ENCODE assay signal across 8 cellular contexts in the genomic region with DNA sequence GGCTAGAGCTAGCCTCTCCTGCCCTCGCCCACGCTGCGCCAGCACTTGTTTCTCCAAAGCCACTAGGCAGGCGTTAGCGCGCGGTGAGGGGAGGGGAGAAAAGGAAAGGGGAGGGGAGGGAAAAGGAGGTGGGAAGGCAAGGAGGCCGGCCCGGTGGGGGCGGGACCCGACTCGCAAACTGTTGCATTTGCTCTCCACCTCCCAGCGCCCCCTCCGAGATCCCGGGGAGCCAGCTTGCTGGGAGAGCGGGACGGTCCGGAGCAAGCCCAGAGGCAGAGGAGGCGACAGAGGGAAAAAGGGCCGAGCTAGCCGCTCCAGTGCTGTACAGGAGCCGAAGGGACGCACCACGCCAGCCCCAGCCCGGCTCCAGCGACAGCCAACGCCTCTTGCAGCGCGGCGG. TPM values are rescaled to one million over a fixed set of nuclear protein-coding genes. Genes with fewer than 3 reads are reported as not detected.
DNase-seq lines count a peak whose midpoint lies in the region; ATAC-seq and TF ChIP-seq lines count a peak whose summit lies in the region.

Gene AR (plus strand): TSS at position 204 of the 400 bp plus-strand sequence. CDS start 1,126 bp downstream, outside the sequence.

- TF ChIP-seq POLR2A in heart left ventricle (IDR thresholded peaks at IDR 0.05): peak in 1 of 2 donors; percentile 30

- H3K27me3 ChIP-seq in heart left ventricle: peaks cover 0 to 57% (median 0%) of the 10 kb centered on the region in 9 donors

- peaks cover 0 to 5% (median 0%) of the 10 kb centered on the region in 3 donors for H3K9me3 Mint-ChIP-seq in T-cell
- H3K9me3 Mint-ChIP-seq in activated naive CD4-positive, alpha-beta T cell treated with anti-CD3 and anti-CD28 coated beads, Interleukin-2, amount 50 U/mL, for 72 hours: peaks cover 5% of the 10 kb centered on the region in 2 donors

- peaks cover 5 to 6% (median 6%) of the 10 kb centered on the region in 3 donors for H3K4me1 Mint-ChIP-seq in T-cell

- intact Hi-C loops in heart left ventricle (cut with DNase I) (loop anchor here in 4 of 10 donors (2.0 to 10.0 kb wide), 3 partner anchors 175 to 249 kb away; no protein-coding TSS in a partner anchor), posterior cingulate gyrus (cut with DNase I) (no loop called here)

- peaks cover 0 to 5% (median 0%) of the 10 kb centered on the region in 12 donors for H3K4me1 ChIP-seq in heart left ventricle

- H3K27me3 Mint-ChIP-seq in T-cell: peaks cover 32 to 38% of the 10 kb centered on the region in 2 donors

- no peak for TF ChIP-seq CTCF in heart left ventricle (IDR thresholded peaks at IDR 0.05)

- ATAC-seq in T-cell (replicated peaks in 1 of 4) (no peak), heart left ventricle (peak; percentile 52 to 82 (median 74)), GM21717 (IDR thresholded peaks at IDR 0.05; ENCODE audit: unreplicated experiment) (no peak)
- no peak for ATAC-seq in activated naive CD4-positive, alpha-beta T cell treated with anti-CD3 and anti-CD28 coated beads, Interleukin-2, amount 50 U/mL, for 72 hours

- no peaks in the 10 kb centered on the region for H3K36me3 ChIP-seq in heart left ventricle

- H3K4me3 Mint-ChIP-seq in T-cell: peak within 1 kb of the TSS; percentile 28 to 72 (median 39)

- CTCF ChIA-PET in T-cell (lab: Charles Lee): no interaction called here

- DNase-seq in ELR (ENCODE audit: low read depth) (peak; percentile 69), T-cell (no peak), heart left ventricle (peak; percentile 66 to 81 (median 76)), posterior cingulate gyrus (peak in 9 of 10 donors; percentile 4 to 84 (median 22)), GM19240 (ENCODE audit: insufficient read length, low spot score) (no peak)
- no peak for DNase-seq in effector CD4-positive, alpha-beta T cell
- no peak for DNase-seq in activated naive CD4-positive, alpha-beta T cell treated with anti-CD3 and anti-CD28 coated beads, Interleukin-2, amount 50 U/mL, for 72 hours (ENCODE audit: low spot score in 2 of 2)

- H3K9me3 ChIP-seq in heart left ventricle: peaks cover 0 to 6% (median 0%) of the 10 kb centered on the region in 12 donors

- no peaks in the 10 kb centered on the region for H3K36me3 Mint-ChIP-seq in T-cell
- H3K36me3 Mint-ChIP-seq in activated naive CD4-positive, alpha-beta T cell treated with anti-CD3 and anti-CD28 coated beads, Interleukin-2, amount 50 U/mL, for 72 hours: no peaks in the 10 kb centered on the region

- H3K4me3 ChIP-seq in heart left ventricle: peak within 1 kb of the TSS; percentile 3 to 63 (median 54)

- WGBS in heart left ventricle, 4 donors: 0 to 35% (median 13%) methylated on average over 23 to 30 of the region's 30 CpGs

- POLR2A ChIA-PET in T-cell (lab: Charles Lee): no interaction called here

- H3K27ac ChIP-seq in heart left ventricle: peak within 1 kb of the TSS in 10 of 12 donors; percentile 43 to 79 (median 66)

- no peak within 1 kb of the TSS for H3K27ac Mint-ChIP-seq in T-cell
- H3K27ac Mint-ChIP-seq in activated naive CD4-positive, alpha-beta T cell treated with anti-CD3 and anti-CD28 coated beads, Interleukin-2, amount 50 U/mL, for 72 hours: no peak within 1 kb of the TSS

RNA-seq across cellular contexts. Expression of gene AR, which starts in this region (rescaled TPM):
- total RNA-seq in T-cell: under 1 TPM; 0.14 to 0.40 (median 0.32) TPM
- total RNA-seq in heart left ventricle: 10 to 100 TPM in 8 of 9 donors, 1 to 10 TPM in 1; 9.5 to 30.1 (median 20.1) TPM
- polyA plus RNA-seq in heart left ventricle: 1 to 10 TPM; 3.0 to 3.4 TPM
- not detected for total RNA-seq in activated naive CD4-positive, alpha-beta T cell treated with anti-CD3 and anti-CD28 coated beads, Interleukin-2, amount 50 U/mL, for 72 hours

Comparison
In these comparisons a context has a peak if more than half of its experiments do, and no peak if none do; other contexts are left out.
1. RNA of gene AR (total RNA-seq): 9.5 to 30.1 TPM in heart left ventricle; 0.14 to 0.40 TPM in T-cell and not detected in activated naive CD4-positive, alpha-beta T cell treated with anti-CD3 and anti-CD28 coated beads, Interleukin-2, amount 50 U/mL, for 72 hours; every median in the first group is over 4 times any median in the second.
2. DNase-seq: peak in ELR (single experiment), heart left ventricle (5 of 5) and posterior cingulate gyrus (9 of 10); none in T-cell (0 of 34), effector CD4-positive, alpha-beta T cell (single experiment), activated naive CD4-positive, alpha-beta T cell treated with anti-CD3 and anti-CD28 coated beads, Interleukin-2, amount 50 U/mL, for 72 hours (0 of 2) and GM19240 (single experiment).
3. ATAC-seq: peak in heart left ventricle (4 of 4); none in T-cell (0 of 4), GM21717 (single experiment) and activated naive CD4-positive, alpha-beta T cell treated with anti-CD3 and anti-CD28 coated beads, Interleukin-2, amount 50 U/mL, for 72 hours (0 of 2).